In genomic region chr13:81916471-81916870, GRCh38 we compare ENCODE assay signal across 28 cellular contexts.
A peak's percentile ranks its signal among the peaks of the same experiment; 100 is the strongest.
DNase-seq lines count a peak whose midpoint lies in the region; ATAC-seq and TF ChIP-seq lines count a peak whose summit lies in the region.
"Had no signal": no experiment of that assay in that cellular context is flagged by ENCODE, and none has a peak within 500 bp of the region (broad histone marks: within the 10 kb centered on the region; RNA-seq: fewer than 3 reads in every experiment).

No MANE protein-coding gene starts in this region.

- H3K4me3 ChIP-seq in mammary epithelial cell (replicated peaks in 1 of 3; ENCODE audit: insufficient read depth in 1 of 3, low read depth in 2 of 3, low read length in 3 of 3) (no peak overlapping the region), astrocyte of the cerebellum (ENCODE audit: low read depth, low read length) (no peak overlapping the region), epithelial cell of esophagus (ENCODE audit: low read length) (no peak overlapping the region), osteoblast (ENCODE audit: insufficient read depth, low read length) (no peak overlapping the region), trophoblast cell (ENCODE audit: low read depth, low read length) (no peak overlapping the region)
- H3K4me3 ChIP-seq: GM23248 had no signal

- H3K4ac ChIP-seq in trophoblast cell (ENCODE audit: low read depth, low read length), result no peak overlapping the region

- H3K27me3 ChIP-seq in mammary epithelial cell (ENCODE audit: insufficient read depth, low read length), result no peaks in the 10 kb centered on the region
- no peaks in the 10 kb centered on the region for H3K27me3 ChIP-seq in osteoblast (ENCODE audit: insufficient read depth, low read length)
- H3K27me3 ChIP-seq in trophoblast cell (ENCODE audit: insufficient read depth, low read length), result no peaks in the 10 kb centered on the region
- H3K27me3 ChIP-seq: BE2C had no signal

- H3K79me1 ChIP-seq in trophoblast cell (ENCODE audit: low read length), result no peaks in the 10 kb centered on the region

- POLR2A ChIA-PET in MCF 10A (lab: Yijun Ruan, JAX), result no interaction called here

- intact Hi-C loops in MCF 10A (cut with micrococcal nuclease), result no loop called here
- intact Hi-C loops in mammary epithelial cell (cut with micrococcal nuclease), result no loop called here

- no peaks in the 10 kb centered on the region for H3K9me3 Mint-ChIP-seq in MCF 10A (ENCODE audit: unreplicated experiment)
- H3K9me3 Mint-ChIP-seq: H9 had no signal

- H3K27ac Mint-ChIP-seq in MCF 10A (ENCODE audit: low read depth, unreplicated experiment), result no peak overlapping the region
- H3K27ac Mint-ChIP-seq: CD14-positive monocyte, HFFc6 had no signal

- H3K36me3 ChIP-seq in mammary epithelial cell (ENCODE audit: insufficient read depth, low read length) (no peaks in the 10 kb centered on the region), osteoblast (ENCODE audit: insufficient read depth, low read length) (no peaks in the 10 kb centered on the region), trophoblast cell (ENCODE audit: control insufficient read depth in 1 of 2, insufficient read depth in 2 of 2, low read length in 2 of 2) (no peaks in the 10 kb centered on the region)
- H3K36me3 ChIP-seq: BE2C had no signal

- no TSS peak for BruUV-seq in MCF 10A (replicated peaks; lab: Mats Ljungman, UMichigan)
- no TSS peak for BruUV-seq in mammary epithelial cell (replicated peaks; lab: Mats Ljungman, UMichigan)

- DNase-seq in MCF 10A (ENCODE audit: unreplicated experiment) (peak; percentile 34), mammary epithelial cell (no peak), astrocyte of the cerebellum (ENCODE audit: low read depth) (peak; percentile 18), epithelial cell of esophagus (ENCODE audit: low read depth) (peak; percentile 5), omental fat pad (ENCODE audit: low spot score) (no peak), osteoblast (ENCODE audit: insufficient read length, low spot score, missing footprints) (no peak), trophoblast cell (no peak)
- DNase-seq: 8988T, ACHN, BE2C, DMS153, DND-41, GM23248, H9, HFFc6, IMR-90, KG1, NCI-H1048, NCI-H1417, NCI-H1694, NCI-H2029 treated with DMSO at 0.1 percent for 48 hours, NCI-H2171, NCI-H226, NCI-H510A, NCI-H69, SHP77 treated with DMSO at 0.1 percent for 48 hours had no signal

- H3K4me2 ChIP-seq in mammary epithelial cell (ENCODE audit: insufficient read depth, low read depth, low read length) (no peak overlapping the region), osteoblast (ENCODE audit: insufficient read depth, low read length) (no peak overlapping the region), trophoblast cell (ENCODE audit: low read length) (no peak overlapping the region)

- no peaks in the 10 kb centered on the region for H4K20me1 ChIP-seq in mammary epithelial cell (ENCODE audit: insufficient read depth, low read length)
- no peaks in the 10 kb centered on the region for H4K20me1 ChIP-seq in osteoblast (ENCODE audit: insufficient read depth, low read length)

- H3K79me2 ChIP-seq in mammary epithelial cell (ENCODE audit: insufficient read depth, low read length) (no peaks in the 10 kb centered on the region), osteoblast (ENCODE audit: insufficient read depth, low read length) (no peaks in the 10 kb centered on the region), trophoblast cell (ENCODE audit: control insufficient read depth, insufficient read depth, low read length, poor library complexity) (no peaks in the 10 kb centered on the region)

- no peak overlapping the region for H4K91ac ChIP-seq in trophoblast cell (ENCODE audit: low read depth, low read length)

- no peak overlapping the region for H4K8ac ChIP-seq in trophoblast cell (ENCODE audit: low read depth, low read length)

- H3K4me1 ChIP-seq in mammary epithelial cell (ENCODE audit: insufficient read depth, low read length) (no peaks in the 10 kb centered on the region), osteoblast (ENCODE audit: insufficient read depth, low read length) (no peaks in the 10 kb centered on the region), trophoblast cell (ENCODE audit: control insufficient read depth in 1 of 2, insufficient read depth in 2 of 2, low read length in 2 of 2) (peaks cover 2% of the 10 kb centered on the region in 2 experiments)
- H3K4me1 ChIP-seq: BE2C had no signal

- no peak overlapping the region for H3K4me3 Mint-ChIP-seq in MCF 10A (ENCODE audit: unreplicated experiment)
- H3K4me3 Mint-ChIP-seq: CD14-positive monocyte, H9, HFFc6 had no signal

- no peak overlapping the region for H3K23ac ChIP-seq in trophoblast cell (ENCODE audit: low read length)

- no peak for ATAC-seq in omental fat pad (ENCODE audit: low FRiP score)
- ATAC-seq: Panc1 had no signal

- H3K36me3 Mint-ChIP-seq in MCF 10A (ENCODE audit: insufficient read depth, unreplicated experiment), result no peaks in the 10 kb centered on the region
- H3K36me3 Mint-ChIP-seq: CD14-positive monocyte had no signal

- no peak overlapping the region for H2AK5ac ChIP-seq in trophoblast cell (ENCODE audit: low read length)

- TF ChIP-seq CTCF in MCF 10A (IDR thresholded peaks at IDR 0.05; ENCODE audit: unreplicated experiment), result no peak
- TF ChIP-seq CTCF in mammary epithelial cell (conservative IDR thresholded peaks at IDR 0.05 in 1 of 2, IDR thresholded peaks at IDR 0.05 in 1 of 2; ENCODE audit: extremely low read depth in 1 of 2, insufficient read depth in 1 of 2, low read depth in 1 of 2, low read length in 2 of 2), result no peak
- TF ChIP-seq CTCF in astrocyte of the cerebellum (IDR thresholded peaks at IDR 0.05; ENCODE audit: low read depth, low read length, missing control alignments), result no peak
- no peak for TF ChIP-seq CTCF in epithelial cell of esophagus (IDR thresholded peaks at IDR 0.05; ENCODE audit: insufficient read depth, low read depth, low read length, missing control alignments)
- no peak for TF ChIP-seq CTCF in omental fat pad (IDR thresholded peaks at IDR 0.05)
- no peak for TF ChIP-seq CTCF in osteoblast (IDR thresholded peaks at IDR 0.05; ENCODE audit: extremely low read depth, low read depth, low read length)

- H3K18ac ChIP-seq in trophoblast cell (ENCODE audit: low read length), result no peak overlapping the region

- no peak overlapping the region for H3K14ac ChIP-seq in trophoblast cell (ENCODE audit: low read length)

- no peak overlapping the region for H2AFZ ChIP-seq in mammary epithelial cell (ENCODE audit: low read depth, low read length)
- no peak overlapping the region for H2AFZ ChIP-seq in osteoblast (ENCODE audit: low read length)
- no peak overlapping the region for H2AFZ ChIP-seq in trophoblast cell (ENCODE audit: insufficient read depth, low read length, poor library complexity)
- H2AFZ ChIP-seq: GM23248 had no signal

- H3K27ac ChIP-seq in mammary epithelial cell (ENCODE audit: insufficient read depth, low read depth, low read length) (no peak overlapping the region), osteoblast (ENCODE audit: low read depth, low read length) (no peak overlapping the region), trophoblast cell (ENCODE audit: low read depth, low read length) (no peak overlapping the region)
- H3K27ac ChIP-seq: GM23248 had no signal

- H3K9ac ChIP-seq in mammary epithelial cell (ENCODE audit: insufficient read depth, low read length) (no peak overlapping the region), trophoblast cell (ENCODE audit: low read length) (no peak overlapping the region)
- H3K9ac ChIP-seq: GM23248 had no signal

- no peak overlapping the region for H4K12ac ChIP-seq in trophoblast cell (ENCODE audit: low read depth, low read length)

- no peak overlapping the region for H2BK5ac ChIP-seq in trophoblast cell (ENCODE audit: low read depth, low read length, poor library complexity)

- no peaks in the 10 kb centered on the region for H3K27me3 Mint-ChIP-seq in MCF 10A (ENCODE audit: insufficient read depth, unreplicated experiment)

- H3K4me1 Mint-ChIP-seq in MCF 10A (ENCODE audit: insufficient read depth, unreplicated experiment), result no peaks in the 10 kb centered on the region
- H3K4me1 Mint-ChIP-seq: CD14-positive monocyte had no signal

- no peak overlapping the region for H2BK12ac ChIP-seq in trophoblast cell (ENCODE audit: low read length)

- CTCF ChIA-PET in MCF 10A (lab: Yijun Ruan, JAX) (no interaction called here), mammary epithelial cell (lab: Charles Lee; ENCODE audit: low non-redundant PET) (no interaction called here)

- dilution Hi-C loops in mammary epithelial cell (cut with HindIII; ENCODE audit: low sequenced_read_pairs), result no loop called here

- in situ Hi-C loops in mammary epithelial cell (cut with MboI; ENCODE audit: low sequenced_read_pairs in 2 of 2), result no loop called here
- in situ Hi-C loops in astrocyte of the cerebellum (cut with HindIII; ENCODE audit: low sequenced_read_pairs), result no loop called here

- H3K9me3 ChIP-seq in mammary epithelial cell (replicated peaks; ENCODE audit: insufficient read depth, low read length) (no peaks in the 10 kb centered on the region), osteoblast (ENCODE audit: low read depth, low read length) (no peaks in the 10 kb centered on the region), trophoblast cell (ENCODE audit: insufficient read depth, low read depth, low read length) (no peaks in the 10 kb centered on the region)
- H3K9me3 ChIP-seq: BE2C had no signal

- no peak overlapping the region for H2BK120ac ChIP-seq in trophoblast cell (ENCODE audit: insufficient read depth, low read length, poor library complexity)

Comparison
In these comparisons a context has a peak if more than half of its experiments do, and no peak if none do; other contexts are left out.
1. DNase-seq: peak in MCF 10A (single experiment), astrocyte of the cerebellum (single experiment) and epithelial cell of esophagus (single experiment); none in mammary epithelial cell (single experiment), omental fat pad (single experiment), osteoblast (single experiment) and trophoblast cell (0 of 2).